In genomic region chr11:46383404-46383758, GRCh38 we compare ENCODE assay signal across 18 cellular contexts. TPM values are rescaled to one million over a fixed set of nuclear protein-coding genes. Genes with fewer than 3 reads are reported as not detected.
DNase-seq lines count a peak whose midpoint lies in the region; ATAC-seq and TF ChIP-seq lines count a peak whose summit lies in the region.
"Had no signal": no experiment of that assay in that cellular context is flagged by ENCODE, and none has a peak within 500 bp of the region (broad histone marks: within the 10 kb centered on the region; RNA-seq: fewer than 3 reads in every experiment).

No MANE protein-coding gene starts in this region.

- H3K4me2 ChIP-seq in hepatocyte, result peak overlapping the region; percentile 96

- TF ChIP-seq CTCF in natural killer cell (IDR thresholded peaks at IDR 0.05) (no peak), RWPE1 (conservative IDR thresholded peaks at IDR 0.05; ENCODE audit: low read depth) (peak; percentile 16; the same call in 1 of the 2 replicates), hepatocyte (IDR thresholded peaks at IDR 0.05; ENCODE audit: poor library complexity) (no peak), A673 (conservative IDR thresholded peaks at IDR 0.05; ENCODE audit: low read depth, low read length) (no peak; the same call in 1 of the 2 replicates)

- DNase-seq in natural killer cell (no peak), RWPE1 (ENCODE audit: low spot score) (no peak), hepatocyte (ENCODE audit: low spot score) (no peak), AML-193 (lab: John Stamatoyannopoulos, UW) (no peak), HK-2 (ENCODE audit: unreplicated experiment) (no peak), A673 (ENCODE audit: low spot score) (no peak), NCI-H2171 (lab: John Stamatoyannopoulos, UW) (no peak)
- DNase-seq in natural killer cell treated with Interleukin-12 subunit alpha and Interleukin-12 subunit beta and Interleukin-15 and Interleukin-18, amount 100 ng/mL, for 72 hours (ENCODE audit: low spot score), result no peak
- DNase-seq: activated B cell treated with CpG ODN at 0.5 μM for 24 hours; activated CD8-positive, alpha-beta memory T cell treated with anti-CD3 and anti-CD28 coated beads for 24 hours; kidney; NCI-H1436 treated with DMSO at 0.1 percent for 48 hours; NK-92 treated with Interleukin-12 subunit alpha and Interleukin-12 subunit beta, amount 100 ng/mL, for 24 hours; stimulated activated CD4-positive, alpha-beta T cell treated with anti-CD3 and anti-CD28 coated beads, Interleukin-1b, Interleukin-23, amount 100 ng/mL, for 48 hours had no signal

- H3K9me3 Mint-ChIP-seq in natural killer cell, result no peaks in the 10 kb centered on the region
- no peaks in the 10 kb centered on the region for H3K9me3 Mint-ChIP-seq in natural killer cell treated with Interleukin-12 subunit alpha and Interleukin-12 subunit beta and Interleukin-15 and Interleukin-18, amount 100 ng/mL, for 72 hours
- H3K9me3 Mint-ChIP-seq: activated B cell treated with CpG ODN at 0.5 μM for 24 hours; activated T-helper 2 cell treated with anti-CD3 and anti-CD28 coated beads, Interferon-gamma antibody, Interleukin-2, Interleukin-4, amounts not matched to agents 10 μg/mL and 5 μg/mL and 100 μg/mL, durations not matched to agents 14 hours and 24 hours and 36 hours; memory B cell had no signal

- intact Hi-C loops in natural killer cell (cut with micrococcal nuclease), result loop anchor here (5.0 kb wide), 1 partner anchor 36 kb away; the partner anchor contains the start of gene DGKZ
- intact Hi-C loops in A673 (cut with micrococcal nuclease; ENCODE audit: unreplicated experiment), result loop anchor here (10.0 kb wide), 3 partner anchors 341 to 971 kb away; partner anchors contain the start of gene MYBPC3

- H3K27me3 ChIP-seq in hepatocyte (peaks cover 18% of the 10 kb centered on the region), A673 (replicated peaks; ENCODE audit: insufficient read depth, low read depth, low read length, poor library complexity) (peaks cover 9% of the 10 kb centered on the region)

- H3K4me1 Mint-ChIP-seq in natural killer cell, result peaks cover 18 to 51% of the 10 kb centered on the region in 2 donors
- peaks cover 11 to 28% of the 10 kb centered on the region in 2 donors for H3K4me1 Mint-ChIP-seq in natural killer cell treated with Interleukin-12 subunit alpha and Interleukin-12 subunit beta and Interleukin-15 and Interleukin-18, amount 100 ng/mL, for 72 hours (ENCODE audit: low read depth in 2 of 2)

- H3K4me3 ChIP-seq in hepatocyte (no peak overlapping the region), A673 (ENCODE audit: low read depth, low read length, poor library complexity, severe bottlenecking) (no peak overlapping the region)

- peaks cover 14% of the 10 kb centered on the region for H3K79me2 ChIP-seq in hepatocyte

- H3K27me3 Mint-ChIP-seq in natural killer cell (ENCODE audit: low read depth in 2 of 2), result peaks cover 25 to 33% of the 10 kb centered on the region in 2 donors
- H3K27me3 Mint-ChIP-seq in natural killer cell treated with Interleukin-12 subunit alpha and Interleukin-12 subunit beta and Interleukin-15 and Interleukin-18, amount 100 ng/mL, for 72 hours, result peaks cover 24 to 27% of the 10 kb centered on the region in 2 donors

- no TSS peak for BruUV-seq in A673 (replicated peaks; lab: Mats Ljungman, UMichigan)

- H3K27ac ChIP-seq in RWPE1 (no peak overlapping the region), hepatocyte (no peak overlapping the region), A673 (ENCODE audit: low read depth, low read length, poor library complexity, severe bottlenecking) (no peak overlapping the region)

- no peak overlapping the region for H3K27ac Mint-ChIP-seq in natural killer cell
- H3K27ac Mint-ChIP-seq in natural killer cell treated with Interleukin-12 subunit alpha and Interleukin-12 subunit beta and Interleukin-15 and Interleukin-18, amount 100 ng/mL, for 72 hours, result no peak overlapping the region
- H3K27ac Mint-ChIP-seq: activated B cell treated with CpG ODN at 0.5 μM for 24 hours; activated T-helper 2 cell treated with anti-CD3 and anti-CD28 coated beads, Interferon-gamma antibody, Interleukin-2, Interleukin-4, amounts not matched to agents 10 μg/mL and 5 μg/mL and 100 μg/mL, durations not matched to agents 14 hours and 24 hours and 36 hours; memory B cell had no signal

- CTCF ChIA-PET in RWPE1 (lab: Yijun Ruan, JAX), result interaction anchor here (0.5 to 2.4 kb wide), 10 partner anchors 9 to 930 kb away, joined by 3 to 7 read pairs (median 4); no protein-coding TSS in a partner anchor
- CTCF ChIA-PET in A673 (lab: Charles Lee), result interaction anchor here (0.6 to 1.7 kb wide), 10 partner anchors 9 to 241 kb away, joined by 3 to 8 read pairs (median 3); partner anchors contain the start of genes CHRM4 and DGKZ

- H3K36me3 Mint-ChIP-seq in natural killer cell, result no peaks in the 10 kb centered on the region
- H3K36me3 Mint-ChIP-seq in natural killer cell treated with Interleukin-12 subunit alpha and Interleukin-12 subunit beta and Interleukin-15 and Interleukin-18, amount 100 ng/mL, for 72 hours, result no peaks in the 10 kb centered on the region

- H4K20me1 ChIP-seq in hepatocyte (ENCODE audit: insufficient read depth, poor library complexity, severe bottlenecking), result peaks cover 8% of the 10 kb centered on the region

- H3K9me3 ChIP-seq in hepatocyte (ENCODE audit: low read depth) (no peaks in the 10 kb centered on the region), A673 (ENCODE audit: low read depth, low read length, poor library complexity, severe bottlenecking) (no peaks in the 10 kb centered on the region)
- H3K9me3 ChIP-seq: HAP-1 had no signal

- ATAC-seq in natural killer cell, result no peak
- no peak for ATAC-seq in natural killer cell treated with Interleukin-12 subunit alpha and Interleukin-12 subunit beta and Interleukin-15 and Interleukin-18, amount 100 ng/mL, for 72 hours
- ATAC-seq: sciatic nerve had no signal

- no peaks in the 10 kb centered on the region for H3K36me3 ChIP-seq in hepatocyte (replicated peaks; ENCODE audit: insufficient read depth, low read depth)
- H3K36me3 ChIP-seq in A673 (ENCODE audit: insufficient read depth, low read length, poor library complexity, severe bottlenecking), result peaks cover 3% of the 10 kb centered on the region

- H3K9me2 ChIP-seq in hepatocyte (replicated peaks; ENCODE audit: insufficient read depth), result no peaks in the 10 kb centered on the region

- 72% methylated on average over 7 of the region's 7 CpGs for WGBS in hepatocyte (ENCODE audit: low lambda C conversion rate, missing lambda C conversion rate)

- peaks cover 27% of the 10 kb centered on the region for H3K4me1 ChIP-seq in hepatocyte (ENCODE audit: insufficient read depth)
- H3K4me1 ChIP-seq in A673 (ENCODE audit: insufficient read depth, low read length, poor library complexity, severe bottlenecking), result peaks cover 24% of the 10 kb centered on the region

- peak overlapping the region; percentile 40 for H3K4me3 Mint-ChIP-seq in natural killer cell
- no peak overlapping the region for H3K4me3 Mint-ChIP-seq in natural killer cell treated with Interleukin-12 subunit alpha and Interleukin-12 subunit beta and Interleukin-15 and Interleukin-18, amount 100 ng/mL, for 72 hours
- H3K4me3 Mint-ChIP-seq: activated B cell treated with CpG ODN at 0.5 μM for 24 hours, memory B cell had no signal

- no peak overlapping the region for H2AFZ ChIP-seq in hepatocyte

- POLR2A ChIA-PET in RWPE1 (lab: Yijun Ruan, JAX; ENCODE audit: low non-redundant PET), result interaction anchor here (0.6 kb wide), 1 partner anchor 46 kb away, joined by 7 read pairs; no protein-coding TSS in a partner anchor
- POLR2A ChIA-PET in A673 (lab: Charles Lee; ENCODE audit: low non-redundant PET), result no interaction called here

RNA-seq across cellular contexts. Expression of gene MDK, which starts 1.9 kb away (rescaled TPM):
- total RNA-seq in natural killer cell, result 10 to 100 TPM in 1 of 3 donors, 1 to 10 TPM in 2; 4.5 to 10.6 (median 6.3) TPM
- total RNA-seq in natural killer cell treated with Interleukin-12 subunit alpha and Interleukin-12 subunit beta and Interleukin-15 and Interleukin-18, amount 100 ng/mL, for 72 hours, result 1 to 10 TPM; 1.4 to 4.0 TPM
- 515 and 562 TPM in 2 replicates for total RNA-seq in hepatocyte
- 1,225 and 1,549 TPM in 2 replicates for polyA plus RNA-seq in hepatocyte
- 252 and 397 TPM in 2 replicates for total RNA-seq in A673 (2021)

RNA-seq across cellular contexts. Expression of gene CHRM4, which starts 8.2 kb away (rescaled TPM):
- total RNA-seq in natural killer cell (1 to 10 TPM; 2.2 to 6.5 (median 3.7) TPM), hepatocyte (0.30 and 0.84 TPM in 2 replicates), A673 (2021) (0.68 TPM in 1 of 2 replicates, not detected in the other)
- under 1 TPM; 0.75 to 0.81 TPM for total RNA-seq in natural killer cell treated with Interleukin-12 subunit alpha and Interleukin-12 subunit beta and Interleukin-15 and Interleukin-18, amount 100 ng/mL, for 72 hours
- 0.30 TPM in 1 of 2 replicates, not detected in the other for polyA plus RNA-seq in hepatocyte
- total RNA-seq: sciatic nerve had no signal

RNA-seq across cellular contexts. Expression of gene DGKZ, which starts 36.1 kb away (rescaled TPM):
- total RNA-seq in natural killer cell, result 100 to 1,000 TPM; 307 to 377 (median 350) TPM
- total RNA-seq in natural killer cell treated with Interleukin-12 subunit alpha and Interleukin-12 subunit beta and Interleukin-15 and Interleukin-18, amount 100 ng/mL, for 72 hours, result 100 to 1,000 TPM; 104 to 207 TPM
- 26.6 and 28.2 TPM in 2 replicates for total RNA-seq in hepatocyte
- 42.9 and 52.4 TPM in 2 replicates for polyA plus RNA-seq in hepatocyte
- 139 and 145 TPM in 2 replicates for total RNA-seq in A673 (2021)

Comparison
In these comparisons a context has a peak if more than half of its experiments do, and no peak if none do; other contexts are left out.
1. RNA of gene MDK, which starts 1.9 kb away (total RNA-seq): 515 to 562 TPM in hepatocyte and 252 to 397 TPM in A673; 4.5 to 10.6 TPM in natural killer cell and 1.4 to 4.0 TPM in natural killer cell treated with Interleukin-12 subunit alpha and Interleukin-12 subunit beta and Interleukin-15 and Interleukin-18, amount 100 ng/mL, for 72 hours; every median in the first group is over 10 times any median in the second.